16 cellular contexts compared by ENCODE assay signal in genomic region chr5:5046680-5047502, GRCh38.
DNase-seq lines count a peak whose midpoint lies in the region; ATAC-seq and TF ChIP-seq lines count a peak whose summit lies in the region.
"Had no signal": no experiment of that assay in that cellular context is flagged by ENCODE, and none has a peak within 500 bp of the region (broad histone marks: within the 10 kb centered on the region; RNA-seq: fewer than 3 reads in every experiment).

No MANE protein-coding gene starts in this region.

- in situ Hi-C loops in GM13977 (cut with MboI; ENCODE audit: low pct_unique_long_range_greater_than_20kb, low sequenced_read_pairs, unreplicated experiment): no loop called here

- TF ChIP-seq CTCF in GM13977 (IDR thresholded peaks at IDR 0.05; ENCODE audit: extremely low read depth, insufficient read depth, missing control alignments): no peak

- peak; percentile 24 for DNase-seq in GM13977 (ENCODE audit: low spot score)
- no peak for DNase-seq in NCI-H187 treated with DMSO at 0.1 percent for 48 hours (lab: John Stamatoyannopoulos, UW)
- DNase-seq in DMS53 treated with DMSO at 0.1 percent for 48 hours (lab: John Stamatoyannopoulos, UW; ENCODE audit: unreplicated experiment): no peak
- DNase-seq in medulla oblongata (ENCODE audit: extremely low spot score): no peak
- DNase-seq: cortex of kidney; DMS79; mesenchymal stem cell; NCI-H1092 treated with DMSO at 0.1 percent for 48 hours; NCI-H526 treated with DMSO at 0.1 percent for 48 hours; SHP77 treated with DMSO at 0.1 percent for 48 hours; stimulated activated CD4-positive, alpha-beta T cell treated with anti-CD3 and anti-CD28 coated beads, Interleukin-15, amount 100 ng/mL, for 24 hours; stimulated activated CD8-positive, alpha-beta memory T cell treated with anti-CD3 and anti-CD28 coated beads, Interleukin-4, amount 100 ng/mL, for 48 hours had no signal

- ATAC-seq in GM19397 (IDR thresholded peaks at IDR 0.05; ENCODE audit: unreplicated experiment): peak; percentile 74
- peak; percentile 93 for ATAC-seq in HG02678 (IDR thresholded peaks at IDR 0.05; ENCODE audit: unreplicated experiment)
- peak; percentile 89 for ATAC-seq in HG03378 (IDR thresholded peaks at IDR 0.05; ENCODE audit: unreplicated experiment)
- ATAC-seq in HG03097 (IDR thresholded peaks at IDR 0.05; ENCODE audit: low FRiP score, unreplicated experiment): no peak
